Comparison of ENCODE assay signal across 10 cellular contexts in genomic region chr1:206558794-206559660, GRCh38. TPM values are rescaled to one million over a fixed set of nuclear protein-coding genes. Genes with fewer than 3 reads are reported as not detected.
DNase-seq lines count a peak whose midpoint lies in the region; ATAC-seq and TF ChIP-seq lines count a peak whose summit lies in the region.
"Had no signal": no experiment of that assay in that cellular context is flagged by ENCODE, and none has a peak within 500 bp of the region (broad histone marks: within the 10 kb centered on the region; RNA-seq: fewer than 3 reads in every experiment).

No MANE protein-coding gene starts in this region.

- H3K4me3 Mint-ChIP-seq in activated CD8-positive, alpha-beta T cell treated with anti-CD3 and anti-CD28 coated beads for 36 hours, result peak overlapping the region; percentile 96
- H3K4me3 Mint-ChIP-seq in type B pancreatic cell, result peak overlapping the region; percentile 81

- POLR2A ChIA-PET in activated CD8-positive, alpha-beta T cell treated with anti-CD3 and anti-CD28 coated beads for 36 hours (lab: Charles Lee), result interaction anchor here (1.1 to 30.6 kb wide), 4 partner anchors 2 to 88 kb away, joined by 5 to 1021 read pairs (median 513); partner anchors contain the start of genes EIF2D and IKBKE

- CTCF ChIA-PET in activated CD8-positive, alpha-beta T cell treated with anti-CD3 and anti-CD28 coated beads for 36 hours (lab: Charles Lee), result interaction anchor here (0.8 to 24.5 kb wide), 5 partner anchors 7 to 105 kb away, joined by 3 to 583 read pairs (median 4); no protein-coding TSS in a partner anchor

- H3K27ac Mint-ChIP-seq in activated CD8-positive, alpha-beta T cell treated with anti-CD3 and anti-CD28 coated beads for 36 hours, result peak overlapping the region; percentile 100
- no peak overlapping the region for H3K27ac Mint-ChIP-seq in type B pancreatic cell
- H3K27ac Mint-ChIP-seq: WTC11 had no signal

- H3K4me1 ChIP-seq in cardiac muscle cell (ENCODE audit: low read depth) (peaks cover 85% of the 10 kb centered on the region), lower lobe of right lung (peaks cover 92% of the 10 kb centered on the region)

- no peaks in the 10 kb centered on the region for H3K27me3 Mint-ChIP-seq in activated CD8-positive, alpha-beta T cell treated with anti-CD3 and anti-CD28 coated beads for 36 hours
- H3K27me3 Mint-ChIP-seq in type B pancreatic cell, result peaks cover 37% of the 10 kb centered on the region

- no peaks in the 10 kb centered on the region for H3K9me3 Mint-ChIP-seq in activated CD8-positive, alpha-beta T cell treated with anti-CD3 and anti-CD28 coated beads for 36 hours
- H3K9me3 Mint-ChIP-seq in type B pancreatic cell, result no peaks in the 10 kb centered on the region
- H3K9me3 Mint-ChIP-seq: WTC11 had no signal

- H3K4me3 ChIP-seq in cardiac muscle cell (no peak overlapping the region), lower lobe of right lung (peak overlapping the region; percentile 65)

- intact Hi-C loops in cardiac septum (cut with DNase I), result no loop called here
- intact Hi-C loops in activated CD8-positive, alpha-beta T cell treated with anti-CD3 and anti-CD28 coated beads for 36 hours (cut with micrococcal nuclease), result no loop called here
- intact Hi-C loops in lower lobe of right lung (cut with DNase I), result no loop called here

- peaks cover 67% of the 10 kb centered on the region for H3K36me3 Mint-ChIP-seq in activated CD8-positive, alpha-beta T cell treated with anti-CD3 and anti-CD28 coated beads for 36 hours (ENCODE audit: low read depth)
- H3K36me3 Mint-ChIP-seq in type B pancreatic cell, result no peaks in the 10 kb centered on the region
- H3K36me3 Mint-ChIP-seq: WTC11 had no signal

- TF ChIP-seq CTCF in cardiac muscle cell (IDR thresholded peaks at IDR 0.05; ENCODE audit: low read depth, low read length) (no peak), lower lobe of right lung (IDR thresholded peaks at IDR 0.05) (no peak), type B pancreatic cell (conservative IDR thresholded peaks at IDR 0.05) (no peak)
- no peak for TF ChIP-seq CTCF in activated CD8-positive, alpha-beta T cell treated with anti-CD3 and anti-CD28 coated beads for 36 hours (IDR thresholded peaks at IDR 0.05)

- no peak for ATAC-seq in activated CD8-positive, alpha-beta T cell treated with anti-CD3 and anti-CD28 coated beads for 36 hours
- no peak for ATAC-seq in lower lobe of right lung
- ATAC-seq: WTC11 had no signal

- H3K27me3 ChIP-seq in cardiac muscle cell (no peaks in the 10 kb centered on the region), lower lobe of right lung (ENCODE audit: low read depth) (no peaks in the 10 kb centered on the region)

- H3K27ac ChIP-seq in cardiac muscle cell, result peak overlapping the region; percentile 98
- peak overlapping the region; percentile 92 for H3K27ac ChIP-seq in lower lobe of right lung

- DNase-seq in cardiac muscle cell (ENCODE audit: low read depth in 1 of 2, low spot score in 1 of 2) (no peak), cardiac septum (ENCODE audit: low spot score) (no peak), lower lobe of right lung (no peak), type B pancreatic cell (ENCODE audit: extremely low spot score, unreplicated experiment) (no peak), NCI-H510A treated with DMSO at 0.1 percent for 48 hours (lab: John Stamatoyannopoulos, UW) (no peak), NCI-H1417 treated with DMSO at 0.1 percent for 48 hours (lab: John Stamatoyannopoulos, UW) (no peak)
- DNase-seq in activated CD8-positive, alpha-beta T cell treated with anti-CD3 and anti-CD28 coated beads for 36 hours, result no peak
- DNase-seq in stimulated activated CD4-positive, alpha-beta T cell treated with anti-CD3 and anti-CD28 coated beads, Interleukin-1b, Interleukin-23, amount 100 ng/mL, for 48 hours, result no peak
- DNase-seq: kidney had no signal

- H3K36me3 ChIP-seq in cardiac muscle cell, result no peaks in the 10 kb centered on the region
- peaks cover 12% of the 10 kb centered on the region for H3K36me3 ChIP-seq in lower lobe of right lung

- H3K9me3 ChIP-seq in cardiac muscle cell (ENCODE audit: low read depth) (no peaks in the 10 kb centered on the region), lower lobe of right lung (no peaks in the 10 kb centered on the region)

- H3K4me1 Mint-ChIP-seq in activated CD8-positive, alpha-beta T cell treated with anti-CD3 and anti-CD28 coated beads for 36 hours (ENCODE audit: low read depth), result peaks cover 59% of the 10 kb centered on the region
- H3K4me1 Mint-ChIP-seq in type B pancreatic cell (ENCODE audit: unreplicated experiment), result peaks cover 34% of the 10 kb centered on the region

RNA-seq across cellular contexts. Expression of gene RASSF5, which starts 51.7 kb away (rescaled TPM):
- total RNA-seq in cardiac muscle cell, result 45.3 and 50.7 TPM in 2 replicates
- 40.9 and 42.0 TPM in 2 replicates for polyA plus RNA-seq in cardiac muscle cell
- 15.5 TPM for total RNA-seq in cardiac septum
- total RNA-seq in activated CD8-positive, alpha-beta T cell treated with anti-CD3 and anti-CD28 coated beads for 36 hours, result 100 to 1,000 TPM; 215 to 218 TPM
- total RNA-seq in lower lobe of right lung, result 48.2 TPM
- total RNA-seq in type B pancreatic cell (ENCODE audit: low replicate concordance), result 3.8 and 5.9 TPM in 2 replicates

RNA-seq across cellular contexts. Expression of gene EIF2D, which starts 53.2 kb away (rescaled TPM):
- total RNA-seq in cardiac muscle cell, result 46.1 and 67.2 TPM in 2 replicates
- polyA plus RNA-seq in cardiac muscle cell, result 44.7 and 45.7 TPM in 2 replicates
- 27.8 TPM for total RNA-seq in cardiac septum
- 100 to 1,000 TPM; 100 to 102 TPM for total RNA-seq in activated CD8-positive, alpha-beta T cell treated with anti-CD3 and anti-CD28 coated beads for 36 hours
- 47.0 TPM for total RNA-seq in lower lobe of right lung
- total RNA-seq in type B pancreatic cell (ENCODE audit: low replicate concordance), result 38.2 and 45.7 TPM in 2 replicates
